In the genomic region with DNA sequence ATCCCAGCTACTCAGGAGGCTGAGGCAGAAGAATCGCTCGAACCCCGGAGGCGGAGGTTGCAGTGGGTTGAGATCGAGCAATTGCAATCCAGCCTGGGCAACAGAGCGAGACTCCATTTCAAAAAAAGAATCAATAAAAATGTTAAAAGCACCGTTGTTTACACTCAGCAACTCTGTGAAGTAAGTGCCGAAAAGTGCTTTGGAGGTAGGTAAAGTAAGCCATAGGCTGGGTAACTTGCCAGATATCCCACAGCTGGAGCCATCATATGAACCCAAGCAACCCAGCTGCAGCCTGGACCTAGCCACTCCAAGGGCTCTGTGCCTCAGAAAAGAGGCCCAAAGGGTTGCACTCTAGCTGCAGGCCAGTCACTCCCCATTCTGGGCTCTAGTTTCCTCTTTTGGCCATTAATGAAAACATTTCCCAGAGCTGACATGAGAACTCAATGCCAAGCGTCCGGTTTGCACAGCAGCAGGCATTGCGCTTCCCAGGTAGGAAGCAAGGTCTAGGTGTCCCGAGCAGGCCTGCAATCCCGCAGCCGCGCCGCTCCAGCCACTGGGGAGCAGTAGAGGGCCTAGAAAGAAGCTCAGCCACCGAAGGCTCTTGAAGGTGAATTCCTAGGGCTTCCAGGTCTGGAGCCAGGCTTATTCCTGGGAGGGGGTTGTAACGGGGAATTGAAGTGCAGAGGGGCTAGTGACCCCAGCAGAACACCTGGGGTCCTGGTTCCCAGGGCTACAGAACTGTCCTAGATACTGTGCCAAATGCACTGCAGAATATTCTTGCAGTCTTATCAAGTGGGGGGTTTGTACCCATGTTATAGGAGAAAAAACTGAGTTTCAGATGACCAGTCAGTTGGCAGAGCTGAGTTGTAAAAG, we compare ENCODE assay signal across 1 cellular context.
TF ChIP-seq lines count a peak whose summit lies in the region.

No MANE protein-coding gene starts in this region.

TF ChIP-seq in IMR-90, 13 proteins besides CTCF, POLR2A, EP300 and RAD21:
- TF ChIP-seq, protein P1, sequence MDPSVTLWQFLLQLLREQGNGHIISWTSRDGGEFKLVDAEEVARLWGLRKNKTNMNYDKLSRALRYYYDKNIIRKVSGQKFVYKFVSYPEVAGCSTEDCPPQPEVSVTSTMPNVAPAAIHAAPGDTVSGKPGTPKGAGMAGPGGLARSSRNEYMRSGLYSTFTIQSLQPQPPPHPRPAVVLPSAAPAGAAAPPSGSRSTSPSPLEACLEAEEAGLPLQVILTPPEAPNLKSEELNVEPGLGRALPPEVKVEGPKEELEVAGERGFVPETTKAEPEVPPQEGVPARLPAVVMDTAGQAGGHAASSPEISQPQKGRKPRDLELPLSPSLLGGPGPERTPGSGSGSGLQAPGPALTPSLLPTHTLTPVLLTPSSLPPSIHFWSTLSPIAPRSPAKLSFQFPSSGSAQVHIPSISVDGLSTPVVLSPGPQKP (IDR thresholded peaks at IDR 0.05; ENCODE audit: borderline replicate concordance, low read depth, low read length) = no peak
- no peak for TF ChIP-seq RCOR1 (IDR thresholded peaks at IDR 0.05; ENCODE audit: insufficient replicate concordance, low read length)
- TF ChIP-seq MAZ (IDR thresholded peaks at IDR 0.05; ENCODE audit: borderline replicate concordance, low read depth, low read length) = 0 out of 2 replicates have a peak, but pooled peaks have one; percentile 35
- TF ChIP-seq MXI1 (IDR thresholded peaks at IDR 0.05; ENCODE audit: borderline replicate concordance, low read depth, low read length) = no peak
- TF ChIP-seq BHLHE40 (IDR thresholded peaks at IDR 0.05; ENCODE audit: low read depth, low read length) = no peak
- TF ChIP-seq, protein P2, sequence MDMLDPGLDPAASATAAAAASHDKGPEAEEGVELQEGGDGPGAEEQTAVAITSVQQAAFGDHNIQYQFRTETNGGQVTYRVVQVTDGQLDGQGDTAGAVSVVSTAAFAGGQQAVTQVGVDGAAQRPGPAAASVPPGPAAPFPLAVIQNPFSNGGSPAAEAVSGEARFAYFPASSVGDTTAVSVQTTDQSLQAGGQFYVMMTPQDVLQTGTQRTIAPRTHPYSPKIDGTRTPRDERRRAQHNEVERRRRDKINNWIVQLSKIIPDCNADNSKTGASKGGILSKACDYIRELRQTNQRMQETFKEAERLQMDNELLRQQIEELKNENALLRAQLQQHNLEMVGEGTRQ (IDR thresholded peaks at IDR 0.05; ENCODE audit: low read depth, low read length) = no peak
- peak; percentile 50 for TF ChIP-seq SMC3 (IDR thresholded peaks at IDR 0.05; ENCODE audit: low read depth, low read length)
- TF ChIP-seq CEBPB (IDR thresholded peaks at IDR 0.05; ENCODE audit: low read depth, low read length) = no peak
- TF ChIP-seq MAFK (IDR thresholded peaks at IDR 0.05; ENCODE audit: low read depth, low read length) = no peak
- no peak for TF ChIP-seq RFX5 (IDR thresholded peaks at IDR 0.05; ENCODE audit: low read depth, low read length)
- TF ChIP-seq FOS (IDR thresholded peaks at IDR 0.05; ENCODE audit: low read depth, low read length) = no peak
- no peak for TF ChIP-seq CHD1 (IDR thresholded peaks at IDR 0.05; ENCODE audit: low read depth, low read length)
- TF ChIP-seq NFE2L2 (IDR thresholded peaks at IDR 0.05; ENCODE audit: low read depth, low read length) = no peak
